Comparison of ENCODE assay signal across 8 cellular contexts in the genomic region with DNA sequence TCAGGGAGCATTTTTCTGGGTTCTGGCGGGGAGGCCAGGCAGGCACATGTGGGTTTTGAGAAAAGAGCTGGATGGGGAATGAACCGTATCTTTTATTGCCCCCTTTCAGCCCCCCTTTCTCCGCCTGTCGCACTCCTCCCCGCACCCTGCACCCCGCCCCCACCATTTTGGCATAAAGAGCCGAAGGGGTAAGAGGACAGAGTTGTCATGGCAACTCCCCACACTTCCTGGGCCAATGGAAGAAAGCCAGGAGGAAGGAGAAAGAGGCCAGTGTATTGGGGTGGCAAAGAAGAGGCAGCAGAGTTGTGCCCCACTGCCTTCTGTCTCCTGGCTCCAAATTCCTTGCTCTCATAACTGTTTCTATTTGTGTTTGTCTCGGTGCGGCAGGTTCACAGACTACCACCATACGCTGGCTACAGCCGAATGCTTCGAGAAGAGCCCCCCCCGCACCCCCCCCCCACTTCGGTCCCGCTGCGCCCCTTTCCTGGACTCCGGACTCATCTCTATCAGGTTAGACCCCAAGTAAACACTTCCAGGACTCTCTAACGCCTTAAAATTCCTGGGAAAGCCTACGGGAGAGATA. TPM values are rescaled to one million over a fixed set of nuclear protein-coding genes. Genes with fewer than 3 reads are reported as not detected.
DNase-seq lines count a peak whose midpoint lies in the region; ATAC-seq and TF ChIP-seq lines count a peak whose summit lies in the region.

No MANE protein-coding gene starts in this region.

- H3K4ac ChIP-seq in mesendoderm (ENCODE audit: low read depth, low read length), result no peak overlapping the region

- H3K56ac ChIP-seq in mesendoderm (ENCODE audit: low read length), result peak overlapping the region; percentile 66

- H3K27ac Mint-ChIP-seq in brain, result peak overlapping the region; percentile 55 to 87 (median 84)

- H3K4me2 ChIP-seq in KMS-11, result peak overlapping the region; percentile 66
- peak overlapping the region; percentile 56 for H3K4me2 ChIP-seq in mesendoderm (ENCODE audit: low read length)

- H2AFZ ChIP-seq in KMS-11 (ENCODE audit: low read depth), result peak overlapping the region; percentile 57; the same call in 1 of the 2 replicates

- no peak for ATAC-seq in HG02642 (IDR thresholded peaks at IDR 0.05; ENCODE audit: poor library complexity, unreplicated experiment)

- H2BK15ac ChIP-seq in mesendoderm (replicated peaks; ENCODE audit: low read depth), result no peak overlapping the region

- H3K4me1 ChIP-seq in KMS-11 (ENCODE audit: low read depth, poor library complexity, severe bottlenecking), result peaks cover 3% of the 10 kb centered on the region
- peaks cover 2% of the 10 kb centered on the region for H3K4me1 ChIP-seq in mesendoderm (ENCODE audit: control insufficient read depth, low read depth, low read length)
- peaks cover 3% of the 10 kb centered on the region; the same call in 1 of the 2 replicates for H3K4me1 ChIP-seq in HAP-1

- no peaks in the 10 kb centered on the region for H3K9me3 ChIP-seq in HAP-1

- H4K8ac ChIP-seq in mesendoderm (ENCODE audit: low read depth, low read length), result no peak overlapping the region

- no peak overlapping the region for H2AK5ac ChIP-seq in mesendoderm (ENCODE audit: low read length)

- in situ Hi-C loops in HAP-1 (cut with MboI; ENCODE audit: low sequenced_read_pairs), result no loop called here

- H3K4me3 Mint-ChIP-seq in brain, result peak overlapping the region; percentile 82 to 92 (median 87)

- H4K20me1 ChIP-seq in KMS-11 (ENCODE audit: insufficient read depth), result no peaks in the 10 kb centered on the region

- H3K36me3 Mint-ChIP-seq in brain, result no peaks in the 10 kb centered on the region

- H4K5ac ChIP-seq in mesendoderm (ENCODE audit: low read length), result no peak overlapping the region

- H2BK5ac ChIP-seq in mesendoderm (ENCODE audit: low read length), result no peak overlapping the region

- H3K4me1 Mint-ChIP-seq in brain, result peaks cover 72% of the 10 kb centered on the region

- peak overlapping the region; percentile 47; the same call in 1 of the 2 replicates for H3K9ac ChIP-seq in KMS-11
- H3K9ac ChIP-seq in mesendoderm (ENCODE audit: low read length), result no peak overlapping the region

- no CpG with 5 or more reads among the region's 19 CpGs for WGBS in mesendoderm (ENCODE audit: extremely low coverage, insufficient coverage, low lambda C conversion rate)

- H3K27me3 ChIP-seq in KMS-11 (ENCODE audit: insufficient read depth, low read depth) (no peaks in the 10 kb centered on the region), mesendoderm (ENCODE audit: insufficient read depth, low read length, poor library complexity) (peaks cover 2% of the 10 kb centered on the region), HAP-1 (ENCODE audit: low read depth) (no peaks in the 10 kb centered on the region)

- DNase-seq in COLO829 (ENCODE audit: low spot score) (peak; percentile 70), mesendoderm (peak; percentile 60), HAP-1 (ENCODE audit: low spot score in 2 of 2) (no peak), HEK293T (ENCODE audit: extremely low spot score) (no peak), dermis blood vessel endothelial cell (no peak)

- peaks cover 13% of the 10 kb centered on the region for H3K27me3 Mint-ChIP-seq in brain

- TF ChIP-seq CTCF in KMS-11 (conservative IDR thresholded peaks at IDR 0.05; ENCODE audit: low read depth, low read length), result no peak
- TF ChIP-seq CTCF in brain (conservative IDR thresholded peaks at IDR 0.05), result no peak

- no peak overlapping the region for H3K18ac ChIP-seq in mesendoderm (ENCODE audit: low read length)

- no peak overlapping the region for H3K23ac ChIP-seq in mesendoderm (ENCODE audit: low read length)

- H3K79me1 ChIP-seq in mesendoderm (ENCODE audit: low read length), result no peaks in the 10 kb centered on the region

- H3K27ac ChIP-seq in KMS-11 (no peak overlapping the region), mesendoderm (ENCODE audit: low read depth, low read length) (no peak overlapping the region)

- no peaks in the 10 kb centered on the region for H3K36me3 ChIP-seq in KMS-11 (ENCODE audit: insufficient read depth)
- no peaks in the 10 kb centered on the region for H3K36me3 ChIP-seq in mesendoderm (ENCODE audit: control insufficient read depth, insufficient read depth, low read length)
- no peaks in the 10 kb centered on the region; the same call in 1 of the 2 replicates for H3K36me3 ChIP-seq in HAP-1 (replicated peaks)

- CTCF ChIA-PET in HEK293T (lab: Yijun Ruan, JAX), result interaction anchor here (0.7 to 4.2 kb wide), 25 partner anchors 9 to 552 kb away, joined by 3 to 71 read pairs (median 5); no protein-coding TSS in a partner anchor

- no peak overlapping the region for H3K4me3 ChIP-seq in KMS-11 (IDR thresholded peaks at IDR 0.05; ENCODE audit: insufficient read depth, low read depth, low read length)
- no peak overlapping the region for H3K4me3 ChIP-seq in mesendoderm (ENCODE audit: low read length)
- no peak overlapping the region for H3K4me3 ChIP-seq in HAP-1

- H3K9me3 Mint-ChIP-seq in brain, result no peaks in the 10 kb centered on the region

- no peak overlapping the region for H2BK120ac ChIP-seq in mesendoderm (ENCODE audit: low read depth, low read length)

- POLR2A ChIA-PET in HEK293T (lab: Yijun Ruan, JAX), result interaction anchor here (0.9 to 3.0 kb wide), 3 partner anchors 22 to 228 kb away, joined by 3 to 17 read pairs (median 7); partner anchors contain the start of gene OGA

- no peaks in the 10 kb centered on the region for H3K79me2 ChIP-seq in KMS-11 (ENCODE audit: insufficient read depth, low read depth)
- no peaks in the 10 kb centered on the region for H3K79me2 ChIP-seq in mesendoderm (ENCODE audit: control insufficient read depth, insufficient read depth, low read length)

TF ChIP-seq in HEK293T, 16 proteins besides CTCF, POLR2A, EP300 and RAD21:
- TF ChIP-seq ELF4 (IDR thresholded peaks at IDR 0.05) (no peak), ARNT (IDR thresholded peaks at IDR 0.05) (no peak), FOXA1 (IDR thresholded peaks at IDR 0.05) (no peak), BHLHE40 (IDR thresholded peaks at IDR 0.05; ENCODE audit: borderline replicate concordance) (no peak), FOXM1 (IDR thresholded peaks at IDR 0.05; ENCODE audit: borderline replicate concordance) (no peak)

RNA-seq across cellular contexts. Expression of gene KCNIP2, which starts 3.4 kb away (rescaled TPM):
- polyA plus RNA-seq in brain (ENCODE audit: insufficient read depth, low read depth, low replicate concordance), result 14.2 TPM
- 0.46 TPM for polyA plus RNA-seq in mesendoderm (2013, experiment 1 of 2)
- 0.80 TPM for polyA plus RNA-seq in mesendoderm (2013, experiment 2 of 2)
- 0.85 TPM in 1 of 2 replicates, not detected in the other for total RNA-seq in dermis blood vessel endothelial cell

RNA-seq across cellular contexts. Expression of gene OGA, which starts 21.9 kb away (rescaled TPM):
- polyA plus RNA-seq in brain (ENCODE audit: insufficient read depth, low read depth, low replicate concordance), result 29.0 TPM
- polyA plus RNA-seq in mesendoderm (2013, experiment 1 of 2), result 53.2 TPM
- 52.9 TPM for polyA plus RNA-seq in mesendoderm (2013, experiment 2 of 2)
- 96.1 and 99.1 TPM in 2 replicates for total RNA-seq in dermis blood vessel endothelial cell

RNA-seq across cellular contexts. Expression of gene NPM3, which starts 56.9 kb away (rescaled TPM):
- 25.6 TPM for polyA plus RNA-seq in brain (ENCODE audit: insufficient read depth, low read depth, low replicate concordance)
- 217 TPM for polyA plus RNA-seq in mesendoderm (2013, experiment 1 of 2)
- 215 TPM for polyA plus RNA-seq in mesendoderm (2013, experiment 2 of 2)
- 92.8 and 96.7 TPM in 2 replicates for total RNA-seq in dermis blood vessel endothelial cell

Comparison
In these comparisons a context has a peak if more than half of its experiments do, and no peak if none do; other contexts are left out.
1. DNase-seq: peak in COLO829 (single experiment) and mesendoderm (single experiment); none in HAP-1 (0 of 2), HEK293T (single experiment) and dermis blood vessel endothelial cell (single experiment).